In genomic region chr21:33783580-33783979, GRCh38 we compare ENCODE assay signal across 39 cellular contexts.
"Had no signal": no experiment of that assay in that cellular context is flagged by ENCODE, and none has a peak within 500 bp of the region (broad histone marks: within the 10 kb centered on the region; RNA-seq: fewer than 3 reads in every experiment).

No MANE protein-coding gene starts in this region.

- DNase-seq: activated CD4-positive, alpha-beta memory T cell treated with anti-CD3 and anti-CD28 coated beads for 36 hours; activated CD4-positive, alpha-beta T cell treated with anti-CD3 and anti-CD28 coated beads for 1 hour; activated CD4-positive, alpha-beta T cell treated with anti-CD3 and anti-CD28 coated beads for 4 hours; activated CD4-positive, alpha-beta T cell treated with anti-CD3 and anti-CD28 coated beads, Interleukin-2, amount 10 ng/mL, durations not matched to agents 24 days and 14 days; activated CD4-positive, alpha-beta T cell treated with anti-CD3 and anti-CD28 coated beads, Interleukin-2, amount 50 U/mL, for 1 hour; activated CD4-positive, alpha-beta T cell treated with anti-CD3 and anti-CD28 coated beads, Interleukin-2, amount 50 U/mL, for 4 hours; activated CD4-positive, CD25-positive, alpha-beta regulatory T cell; activated CD8-positive, alpha-beta memory T cell treated with anti-CD3 and anti-CD28 coated beads, Interleukin-2, amount 50 U/mL, for 4 hours; activated CD8-positive, alpha-beta T cell treated with anti-CD3 and anti-CD28 coated beads for 36 hours; activated effector memory CD4-positive, alpha-beta T cell treated with anti-CD3 and anti-CD28 coated beads, Interleukin-2, amount 50 U/mL, for 16 hours; activated gamma-delta T cell treated with Interleukin-2 at 50 U/mL for 16 hours; activated naive CD4-positive, alpha-beta T cell; activated naive CD4-positive, alpha-beta T cell treated with anti-CD3 and anti-CD28 coated beads for 36 hours; activated naive CD4-positive, alpha-beta T cell treated with anti-CD3 and anti-CD28 coated beads, Interleukin-2, amount 50 U/mL, for 16 hours; activated naive CD8-positive, alpha-beta T cell treated with anti-CD3 and anti-CD28 coated beads for 36 hours; activated T-cell treated with anti-CD3 and anti-CD28 coated beads for 4 hours; activated T-cell treated with anti-CD3 and anti-CD28 coated beads, Interleukin-2, amount 50 U/mL, for 1 hour; activated T-cell treated with anti-CD3 and anti-CD28 coated beads, Interleukin-2, amount 50 U/mL, for 4 hours; activated T-cell treated with anti-CD3 and anti-CD28 coated beads, Interleukin-2, amount 50 U/mL, for 72 hours; amygdala; anterior cingulate cortex; caudate nucleus; T-helper 1 cell; T-helper 2 cell; T-helper 9 cell; WERI-Rb-1 had no signal

- H3K9me3 ChIP-seq: ascending aorta had no signal

- FAIRE-seq: bronchial epithelial cell, TTC549 had no signal

- H3K4me1 Mint-ChIP-seq: activated CD4-positive, alpha-beta T cell treated with anti-CD3 and anti-CD28 coated beads, Interleukin-2, amount 10 ng/mL, durations not matched to agents 24 days and 14 days; activated naive CD8-positive, alpha-beta T cell treated with anti-CD3 and anti-CD28 coated beads for 36 hours; activated T-helper 17 cell treated with anti-CD3 and anti-CD28 coated beads, Interleukin-2, amount 50 U/mL, for 72 hours; brain; central memory CD8-positive, alpha-beta T cell had no signal

- H3K27me3 ChIP-seq: ascending aorta, cardiac muscle cell had no signal

- ATAC-seq: activated CD4-positive, CD25-positive, alpha-beta regulatory T cell treated with anti-CD3 and anti-CD28 coated beads, Interleukin-2, amount 50 U/mL, for 24 hours; activated CD8-positive, alpha-beta T cell treated with anti-CD3 and anti-CD28 coated beads for 36 hours; activated naive CD4-positive, alpha-beta T cell treated with anti-CD3 and anti-CD28 coated beads, Interleukin-2, amount 50 U/mL, for 72 hours; activated T-cell treated with anti-CD3 and anti-CD28 coated beads, Interleukin-2, amount 50 U/mL, for 4 hours; activated T-cell treated with anti-CD3 and anti-CD28 coated beads, Interleukin-2, amount 50 U/mL, for 72 hours; activated T-helper 17 cell treated with anti-CD3 and anti-CD28 coated beads, Interleukin-2, amount 50 U/mL, for 72 hours; WTC11 had no signal

- H3K4me3 ChIP-seq: ascending aorta, cardiac muscle cell had no signal

- H3K4me3 Mint-ChIP-seq: activated CD4-positive, alpha-beta memory T cell treated with anti-CD3 and anti-CD28 coated beads for 36 hours; activated CD4-positive, alpha-beta T cell treated with anti-CD3 and anti-CD28 coated beads, Interleukin-2, amount 10 ng/mL, durations not matched to agents 24 days and 14 days; activated CD8-positive, alpha-beta T cell treated with anti-CD3 and anti-CD28 coated beads for 36 hours; activated naive CD4-positive, alpha-beta T cell treated with anti-CD3 and anti-CD28 coated beads for 36 hours; activated naive CD8-positive, alpha-beta T cell treated with anti-CD3 and anti-CD28 coated beads for 36 hours; activated T-cell treated with anti-CD3 and anti-CD28 coated beads, Interleukin-2, amount 50 U/mL, for 4 hours; activated T-cell treated with anti-CD3 and anti-CD28 coated beads, Interleukin-2, amount 50 U/mL, for 72 hours; activated T-helper 1 cell treated with anti-CD3 and anti-CD28 coated beads, Interleukin-12 subunit alpha, Interleukin-12 subunit beta, Interleukin-2, Interleukin-4 antibody, amounts not matched to agents 30 ng/mL and 10 ng/mL and 1 ng/mL, durations not matched to agents 14 hours and 24 hours and 36 hours; activated T-helper 17 cell treated with anti-CD3 and anti-CD28 coated beads, Interleukin-2, amount 50 U/mL, for 72 hours; brain; central memory CD8-positive, alpha-beta T cell; T-helper 1 cell treated with Interleukin-12 subunit alpha and Interleukin-12 subunit beta and Interleukin-4 antibody, amounts not matched to agents 30 μg/mL and 1 μg/mL, for 36 hours; T-helper 2 cell treated with Interferon-gamma antibody and Interleukin-4, amounts not matched to agents 5 μg/mL and 100 μg/mL, for 36 hours; WTC11 had no signal

- H3K27ac ChIP-seq: ascending aorta, cardiac muscle cell, WERI-Rb-1 had no signal

- H3K4me1 ChIP-seq: ascending aorta had no signal

- H3K27ac Mint-ChIP-seq: activated CD4-positive, alpha-beta memory T cell treated with anti-CD3 and anti-CD28 coated beads for 36 hours; activated CD4-positive, alpha-beta T cell treated with anti-CD3 and anti-CD28 coated beads, Interleukin-2, amount 10 ng/mL, durations not matched to agents 24 days and 14 days; activated CD8-positive, alpha-beta T cell treated with anti-CD3 and anti-CD28 coated beads for 36 hours; activated naive CD4-positive, alpha-beta T cell treated with anti-CD3 and anti-CD28 coated beads for 36 hours; activated naive CD4-positive, alpha-beta T cell treated with anti-CD3 and anti-CD28 coated beads, Interleukin-2, amount 50 U/mL, for 72 hours; activated naive CD8-positive, alpha-beta T cell treated with anti-CD3 and anti-CD28 coated beads for 36 hours; activated T-cell treated with anti-CD3 and anti-CD28 coated beads, Interleukin-2, amount 50 U/mL, for 72 hours; activated T-helper 1 cell treated with anti-CD3 and anti-CD28 coated beads, Interleukin-12 subunit alpha, Interleukin-12 subunit beta, Interleukin-2, Interleukin-4 antibody, amounts not matched to agents 30 ng/mL and 10 ng/mL and 1 ng/mL, durations not matched to agents 14 hours and 24 hours and 36 hours; activated T-helper 17 cell treated with anti-CD3 and anti-CD28 coated beads, Interleukin-2, amount 50 U/mL, for 72 hours; brain; T-helper 1 cell treated with Interleukin-12 subunit alpha and Interleukin-12 subunit beta and Interleukin-4 antibody, amounts not matched to agents 30 μg/mL and 1 μg/mL, for 36 hours; T-helper 2 cell treated with Interferon-gamma antibody and Interleukin-4, amounts not matched to agents 5 μg/mL and 100 μg/mL, for 36 hours had no signal

- H3K27me3 Mint-ChIP-seq: activated CD4-positive, alpha-beta memory T cell treated with anti-CD3 and anti-CD28 coated beads for 36 hours; activated CD8-positive, alpha-beta T cell treated with anti-CD3 and anti-CD28 coated beads for 36 hours; activated naive CD8-positive, alpha-beta T cell treated with anti-CD3 and anti-CD28 coated beads for 36 hours; activated T-helper 17 cell treated with anti-CD3 and anti-CD28 coated beads, Interleukin-2, amount 50 U/mL, for 72 hours; central memory CD8-positive, alpha-beta T cell had no signal
